In the genomic region with DNA sequence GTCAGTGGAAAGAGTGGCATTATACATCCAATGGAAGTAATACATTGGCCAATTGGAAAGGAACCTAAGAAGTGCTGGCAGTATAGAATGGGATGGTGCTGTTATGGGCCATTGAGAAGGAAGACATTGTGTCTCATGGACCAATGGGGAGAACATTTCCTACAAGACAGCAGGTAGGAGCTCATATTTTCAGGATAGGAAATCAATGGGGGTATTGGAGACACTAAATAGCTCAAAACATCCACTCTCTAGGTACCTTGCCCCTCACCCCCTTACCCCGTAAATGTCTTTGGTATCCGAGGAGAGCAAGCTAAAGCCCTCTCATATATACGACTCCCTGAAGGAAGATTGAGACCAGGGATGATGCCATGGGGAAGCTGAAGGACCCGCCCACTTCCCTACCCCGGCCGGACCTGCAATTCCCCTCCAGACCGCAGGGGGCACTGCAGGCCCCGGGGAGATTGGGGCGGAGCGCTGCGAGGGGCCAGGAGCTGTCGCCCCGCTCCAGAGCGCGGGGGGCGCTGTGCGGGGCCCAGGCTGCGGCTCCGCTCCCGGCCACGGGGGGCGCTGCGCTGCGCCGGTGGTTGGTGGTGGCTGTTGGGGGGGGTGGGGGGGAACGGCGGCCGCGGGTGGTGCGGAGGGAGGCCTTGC, we compare ENCODE assay signal across 1 cellular context.
TF ChIP-seq lines count a peak whose summit lies in the region.

A gene with protein sequence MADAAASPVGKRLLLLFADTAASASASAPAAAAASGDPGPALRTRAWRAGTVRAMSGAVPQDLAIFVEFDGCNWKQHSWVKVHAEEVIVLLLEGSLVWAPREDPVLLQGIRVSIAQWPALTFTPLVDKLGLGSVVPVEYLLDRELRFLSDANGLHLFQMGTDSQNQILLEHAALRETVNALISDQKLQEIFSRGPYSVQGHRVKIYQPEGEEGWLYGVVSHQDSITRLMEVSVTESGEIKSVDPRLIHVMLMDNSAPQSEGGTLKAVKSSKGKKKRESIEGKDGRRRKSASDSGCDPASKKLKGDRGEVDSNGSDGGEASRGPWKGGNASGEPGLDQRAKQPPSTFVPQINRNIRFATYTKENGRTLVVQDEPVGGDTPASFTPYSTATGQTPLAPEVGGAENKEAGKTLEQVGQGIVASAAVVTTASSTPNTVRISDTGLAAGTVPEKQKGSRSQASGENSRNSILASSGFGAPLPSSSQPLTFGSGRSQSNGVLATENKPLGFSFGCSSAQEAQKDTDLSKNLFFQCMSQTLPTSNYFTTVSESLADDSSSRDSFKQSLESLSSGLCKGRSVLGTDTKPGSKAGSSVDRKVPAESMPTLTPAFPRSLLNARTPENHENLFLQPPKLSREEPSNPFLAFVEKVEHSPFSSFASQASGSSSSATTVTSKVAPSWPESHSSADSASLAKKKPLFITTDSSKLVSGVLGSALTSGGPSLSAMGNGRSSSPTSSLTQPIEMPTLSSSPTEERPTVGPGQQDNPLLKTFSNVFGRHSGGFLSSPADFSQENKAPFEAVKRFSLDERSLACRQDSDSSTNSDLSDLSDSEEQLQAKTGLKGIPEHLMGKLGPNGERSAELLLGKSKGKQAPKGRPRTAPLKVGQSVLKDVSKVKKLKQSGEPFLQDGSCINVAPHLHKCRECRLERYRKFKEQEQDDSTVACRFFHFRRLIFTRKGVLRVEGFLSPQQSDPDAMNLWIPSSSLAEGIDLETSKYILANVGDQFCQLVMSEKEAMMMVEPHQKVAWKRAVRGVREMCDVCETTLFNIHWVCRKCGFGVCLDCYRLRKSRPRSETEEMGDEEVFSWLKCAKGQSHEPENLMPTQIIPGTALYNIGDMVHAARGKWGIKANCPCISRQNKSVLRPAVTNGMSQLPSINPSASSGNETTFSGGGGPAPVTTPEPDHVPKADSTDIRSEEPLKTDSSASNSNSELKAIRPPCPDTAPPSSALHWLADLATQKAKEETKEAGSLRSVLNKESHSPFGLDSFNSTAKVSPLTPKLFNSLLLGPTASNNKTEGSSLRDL (N-terminal part only) (plus strand): TSS at position 615 of the 651 bp plus-strand sequence. CDS start 111 bp downstream, outside the sequence.

TF ChIP-seq in K562, 482 proteins besides CTCF, POLR2A, EP300 and RAD21 (continued from another document and continues in another):
- TF ChIP-seq ZKSCAN3 (CRISPR knock-in tag; IDR thresholded peaks at IDR 0.05) = no peak
- no peak for TF ChIP-seq KAT8 (IDR thresholded peaks at IDR 0.05; ENCODE audit: low read depth)
- TF ChIP-seq, protein P1, sequence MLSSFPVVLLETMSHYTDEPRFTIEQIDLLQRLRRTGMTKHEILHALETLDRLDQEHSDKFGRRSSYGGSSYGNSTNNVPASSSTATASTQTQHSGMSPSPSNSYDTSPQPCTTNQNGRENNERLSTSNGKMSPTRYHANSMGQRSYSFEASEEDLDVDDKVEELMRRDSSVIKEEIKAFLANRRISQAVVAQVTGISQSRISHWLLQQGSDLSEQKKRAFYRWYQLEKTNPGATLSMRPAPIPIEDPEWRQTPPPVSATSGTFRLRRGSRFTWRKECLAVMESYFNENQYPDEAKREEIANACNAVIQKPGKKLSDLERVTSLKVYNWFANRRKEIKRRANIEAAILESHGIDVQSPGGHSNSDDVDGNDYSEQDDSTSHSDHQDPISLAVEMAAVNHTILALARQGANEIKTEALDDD (IDR thresholded peaks at IDR 0.05) = no peak
- peak; percentile 90; the same call in 1 of the 2 replicates for TF ChIP-seq LCOR (CRISPR knock-in tag; IDR thresholded peaks at IDR 0.05)
- no peak for TF ChIP-seq ZNF431 (CRISPR knock-in tag; IDR thresholded peaks at IDR 0.05)
- TF ChIP-seq NONO (IDR thresholded peaks at IDR 0.05; ENCODE audit: low read depth in 2 of 2, low read length in 1 of 2) = peak in 1 of 2 experiments; percentile 94; a peak in 2 of 4 replicates
- no peak for TF ChIP-seq JUNB (CRISPR knock-in tag; conservative IDR thresholded peaks at IDR 0.05)
- no peak for TF ChIP-seq KLF10 (CRISPR knock-in tag; IDR thresholded peaks at IDR 0.05)
- TF ChIP-seq CSDE1 (IDR thresholded peaks at IDR 0.05) = no peak
- TF ChIP-seq SMAD1 (IDR thresholded peaks at IDR 0.05; ENCODE audit: low read depth, low read length, partially characterized antibody) = no peak
- no peak for TF ChIP-seq HOXB6 (CRISPR knock-in tag; IDR thresholded peaks at IDR 0.05; ENCODE audit: borderline replicate concordance)
- TF ChIP-seq NUFIP1 (IDR thresholded peaks at IDR 0.05; ENCODE audit: partially characterized antibody) = no peak
- TF ChIP-seq, protein P2, sequence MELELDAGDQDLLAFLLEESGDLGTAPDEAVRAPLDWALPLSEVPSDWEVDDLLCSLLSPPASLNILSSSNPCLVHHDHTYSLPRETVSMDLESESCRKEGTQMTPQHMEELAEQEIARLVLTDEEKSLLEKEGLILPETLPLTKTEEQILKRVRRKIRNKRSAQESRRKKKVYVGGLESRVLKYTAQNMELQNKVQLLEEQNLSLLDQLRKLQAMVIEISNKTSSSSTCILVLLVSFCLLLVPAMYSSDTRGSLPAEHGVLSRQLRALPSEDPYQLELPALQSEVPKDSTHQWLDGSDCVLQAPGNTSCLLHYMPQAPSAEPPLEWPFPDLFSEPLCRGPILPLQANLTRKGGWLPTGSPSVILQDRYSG (tag; conservative IDR thresholded peaks at IDR 0.05; ENCODE audit: low read depth) = no peak
- no peak for TF ChIP-seq MCM2 (IDR thresholded peaks at IDR 0.05; ENCODE audit: low read depth)
- no peak for TF ChIP-seq PML (IDR thresholded peaks at IDR 0.05; ENCODE audit: low read length)
- no peak for TF ChIP-seq ZNF644 (tag; IDR thresholded peaks at IDR 0.05; ENCODE audit: low read depth)
- no peak for TF ChIP-seq HMG20B (CRISPR knock-in tag; IDR thresholded peaks at IDR 0.05)
- TF ChIP-seq RBM15 (IDR thresholded peaks at IDR 0.05; ENCODE audit: insufficient read depth, low read length) = no peak
- TF ChIP-seq YY1 (IDR thresholded peaks at IDR 0.05; ENCODE audit: borderline replicate concordance in 1 of 3, control insufficient read depth in 1 of 3, extremely low read depth in 1 of 3, insufficient read depth in 3 of 3, insufficient read length in 1 of 3, insufficient replicate concordance in 2 of 3, low read depth in 1 of 3, low read length in 2 of 3) = peak in 2 of 3 experiments; percentile 77 to 78
- TF ChIP-seq NCOA4 (IDR thresholded peaks at IDR 0.05; ENCODE audit: partially characterized antibody) = no peak
- TF ChIP-seq ZNF77 (CRISPR knock-in tag; IDR thresholded peaks at IDR 0.05) = no peak
- no peak for TF ChIP-seq KDM1A (IDR thresholded peaks at IDR 0.05)
- TF ChIP-seq EGR1 (conservative IDR thresholded peaks at IDR 0.05) = 0 out of 2 replicates have a peak, but pooled peaks have one; percentile 15
- TF ChIP-seq BACH1 (tag; IDR thresholded peaks at IDR 0.05) = no peak
- TF ChIP-seq PATZ1 (CRISPR knock-in tag; IDR thresholded peaks at IDR 0.05; ENCODE audit: borderline replicate concordance) = no peak
- peak; percentile 90 for TF ChIP-seq KLF13 (tag; IDR thresholded peaks at IDR 0.05; ENCODE audit: borderline replicate concordance, low read depth)
- no peak for TF ChIP-seq SMAD2 (IDR thresholded peaks at IDR 0.05; ENCODE audit: low read depth, low read length)
- no peak for TF ChIP-seq SUPT5H (IDR thresholded peaks at IDR 0.05)
- TF ChIP-seq NFRKB (IDR thresholded peaks at IDR 0.05; ENCODE audit: low read depth) = no peak
- no peak for TF ChIP-seq ETV1 (tag; conservative IDR thresholded peaks at IDR 0.05; ENCODE audit: low read depth)
- TF ChIP-seq, protein P3, sequence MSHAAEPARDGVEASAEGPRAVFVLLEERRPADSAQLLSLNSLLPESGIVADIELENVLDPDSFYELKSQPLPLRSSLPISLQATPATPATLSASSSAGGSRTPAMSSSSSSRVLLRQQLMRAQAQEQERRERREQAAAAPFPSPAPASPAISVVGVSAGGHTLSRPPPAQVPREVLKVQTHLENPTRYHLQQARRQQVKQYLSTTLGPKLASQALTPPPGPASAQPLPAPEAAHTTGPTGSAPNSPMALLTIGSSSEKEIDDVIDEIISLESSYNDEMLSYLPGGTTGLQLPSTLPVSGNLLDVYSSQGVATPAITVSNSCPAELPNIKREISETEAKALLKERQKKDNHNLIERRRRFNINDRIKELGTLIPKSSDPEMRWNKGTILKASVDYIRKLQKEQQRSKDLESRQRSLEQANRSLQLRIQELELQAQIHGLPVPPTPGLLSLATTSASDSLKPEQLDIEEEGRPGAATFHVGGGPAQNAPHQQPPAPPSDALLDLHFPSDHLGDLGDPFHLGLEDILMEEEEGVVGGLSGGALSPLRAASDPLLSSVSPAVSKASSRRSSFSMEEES (CRISPR knock-in tag; IDR thresholded peaks at IDR 0.05) = no peak
- no peak for TF ChIP-seq POLR2B (IDR thresholded peaks at IDR 0.05; ENCODE audit: low read depth, partially characterized antibody)
- peak; percentile 71; the same call in 1 of the 2 replicates for TF ChIP-seq ESRRA (IDR thresholded peaks at IDR 0.05; ENCODE audit: borderline replicate concordance, low read depth)
- TF ChIP-seq TRIM28 (IDR thresholded peaks at IDR 0.05) = peak; percentile 19; the same call in 1 of the 2 replicates
- TF ChIP-seq TCF7L2 (IDR thresholded peaks at IDR 0.05; ENCODE audit: low read depth, low read length) = no peak
- TF ChIP-seq HDAC3 (IDR thresholded peaks at IDR 0.05; ENCODE audit: borderline replicate concordance, partially characterized antibody) = no peak
- TF ChIP-seq ZNF444 (CRISPR knock-in tag; IDR thresholded peaks at IDR 0.05) = no peak
- peak; percentile 56; the same call in 1 of the 2 replicates for TF ChIP-seq CREM (IDR thresholded peaks at IDR 0.05; ENCODE audit: low read depth)
- peak; percentile 27 for TF ChIP-seq PHF20 (IDR thresholded peaks at IDR 0.05; ENCODE audit: partially characterized antibody)
- TF ChIP-seq ZNF174 (CRISPR knock-in tag; IDR thresholded peaks at IDR 0.05) = no peak
- TF ChIP-seq ZFPM2 (CRISPR knock-in tag; IDR thresholded peaks at IDR 0.05) = no peak
- no peak for TF ChIP-seq HLTF (IDR thresholded peaks at IDR 0.05)
- no peak; the same call in 1 of the 2 replicates for TF ChIP-seq ARID4B (CRISPR knock-in tag; IDR thresholded peaks at IDR 0.05)
- no peak for TF ChIP-seq ZNF212 (CRISPR knock-in tag; IDR thresholded peaks at IDR 0.05)
- TF ChIP-seq FOXA3 (CRISPR knock-in tag; conservative IDR thresholded peaks at IDR 0.05 in 1 of 2, IDR thresholded peaks at IDR 0.05 in 1 of 2) = no peak
- TF ChIP-seq ZNF436 (CRISPR knock-in tag; IDR thresholded peaks at IDR 0.05) = no peak
- no peak for TF ChIP-seq NR1H2 (CRISPR knock-in tag; IDR thresholded peaks at IDR 0.05)
- TF ChIP-seq MCM5 (IDR thresholded peaks at IDR 0.05; ENCODE audit: low read depth) = no peak
- TF ChIP-seq SLC30A9 (CRISPR knock-in tag; IDR thresholded peaks at IDR 0.05) = no peak
- TF ChIP-seq ZNF146 (CRISPR knock-in tag; IDR thresholded peaks at IDR 0.05; ENCODE audit: unreplicated experiment) = no peak
- TF ChIP-seq RBM34 (IDR thresholded peaks at IDR 0.05; ENCODE audit: borderline replicate concordance, insufficient read depth, low read length) = 0 out of 2 replicates have a peak, but pooled peaks have one; percentile 5
- no peak for TF ChIP-seq KLF6 (CRISPR knock-in tag; IDR thresholded peaks at IDR 0.05; ENCODE audit: borderline replicate concordance)
- no peak for TF ChIP-seq NR2C2 (CRISPR knock-in tag; IDR thresholded peaks at IDR 0.05)
- no peak for TF ChIP-seq NR2C2 (tag; IDR thresholded peaks at IDR 0.05)
